Comparison of ENCODE assay signal across 18 cellular contexts in the genomic region with DNA sequence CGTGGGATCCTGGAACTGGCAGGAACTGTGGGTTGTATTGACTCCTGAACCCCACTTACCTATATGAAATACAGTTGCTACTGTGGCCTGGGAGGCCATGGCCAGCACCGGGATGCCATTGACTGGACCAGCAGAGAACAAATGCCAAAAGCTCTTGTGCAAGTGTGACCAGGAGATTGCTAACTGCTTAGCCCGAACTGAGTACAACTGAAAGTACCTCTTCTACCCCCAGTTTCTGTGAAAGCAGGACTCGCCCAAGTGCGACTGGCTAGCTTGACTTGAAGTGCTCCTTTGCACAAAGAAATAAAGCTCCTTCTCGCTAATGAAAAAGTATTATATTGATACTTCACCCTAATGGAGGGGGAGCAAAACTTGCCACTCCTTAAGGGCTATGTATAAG.
DNase-seq lines count a peak whose midpoint lies in the region; ATAC-seq, FAIRE-seq and TF ChIP-seq lines count a peak whose summit lies in the region.
"Had no signal": no experiment of that assay in that cellular context is flagged by ENCODE, and none has a peak within 500 bp of the region (broad histone marks: within the 10 kb centered on the region; RNA-seq: fewer than 3 reads in every experiment).

No MANE protein-coding gene starts in this region.

- H3K9me3 ChIP-seq in right lobe of liver (no peaks in the 10 kb centered on the region), HepG2 (ENCODE audit: low read length) (no peaks in the 10 kb centered on the region)
- H3K9me3 ChIP-seq: pancreas had no signal

- H4K20me1 ChIP-seq in HepG2 (ENCODE audit: insufficient read depth, low read length), result no peaks in the 10 kb centered on the region

- H3K27me3 ChIP-seq in right lobe of liver, result no peaks in the 10 kb centered on the region
- 0 out of 5 replicates have a peak, but pooled peaks cover 0 to 2% of the 10 kb centered on the region in 2 experiments for H3K27me3 ChIP-seq in HepG2 (ENCODE audit: control insufficient read depth in 1 of 2, insufficient read depth in 2 of 2, low read length in 2 of 2)
- H3K27me3 ChIP-seq in brain microvascular endothelial cell (replicated peaks), result no peaks in the 10 kb centered on the region

- CTCF ChIA-PET in HepG2 (lab: Yijun Ruan, JAX; ENCODE audit: low intra/inter-chr PET ratio, low total read pairs), result no interaction called here

- no peak for TF ChIP-seq RAD21 in HepG2 (CRISPR knock-in tag; IDR thresholded peaks at IDR 0.05)

- peaks cover 0 to 3% (median 1%) of the 10 kb centered on the region in 4 donors for H3K4me1 ChIP-seq in right lobe of liver
- H3K4me1 ChIP-seq in HepG2 (ENCODE audit: insufficient read depth, low read length), result no peaks in the 10 kb centered on the region
- H3K4me1 ChIP-seq: pancreas had no signal

- DNase-seq in right lobe of liver (no peak), HepG2 (ENCODE audit: low spot score) (no peak), urothelium cell line (ENCODE audit: low spot score) (no peak), AG08395 (ENCODE audit: low spot score) (no peak), brain microvascular endothelial cell (no peak)
- no peak for DNase-seq in activated CD4-positive, alpha-beta T cell treated with anti-CD3 and anti-CD28 coated beads for 4 hours
- DNase-seq: 8988T; dorsolateral prefrontal cortex; GM23248; hippocampal formation; NCI-H1092 treated with DMSO at 0.1 percent for 48 hours; NCI-H2227 treated with DMSO at 0.1 percent for 48 hours; pancreas; stimulated activated naive CD4-positive, alpha-beta T cell treated with Interleukin-2 at 50 U/mL for 16 hours had no signal

- no peak overlapping the region for H3K9ac ChIP-seq in HepG2 (ENCODE audit: insufficient read depth, low read depth, low read length)
- H3K9ac ChIP-seq: GM23248 had no signal

- no TSS peak for BruUV-seq in HepG2 (replicated peaks; lab: Mats Ljungman, UMichigan)

- no peak for TF ChIP-seq POLR2A in right lobe of liver (IDR thresholded peaks at IDR 0.05)
- TF ChIP-seq POLR2A in HepG2 (IDR thresholded peaks at IDR 0.05; ENCODE audit: insufficient read depth in 1 of 2, low read depth in 2 of 2, low read length in 2 of 2), result no peak

- no peak for FAIRE-seq in HepG2 (lab: Jason Lieb, UNC)
- peak; percentile 40 for FAIRE-seq in urothelium cell line (lab: Jason Lieb, UNC)
- FAIRE-seq: pancreas had no signal

- H2AFZ ChIP-seq in HepG2 (ENCODE audit: low read length), result no peak overlapping the region
- H2AFZ ChIP-seq: GM23248 had no signal

- H3K4me2 ChIP-seq in HepG2 (ENCODE audit: low read depth, low read length), result no peak overlapping the region

- H3K36me3 ChIP-seq in right lobe of liver (no peaks in the 10 kb centered on the region), HepG2 (replicated peaks in 1 of 2; ENCODE audit: control insufficient read depth in 1 of 2, insufficient read depth in 2 of 2, low read length in 2 of 2) (no peaks in the 10 kb centered on the region), brain microvascular endothelial cell (replicated peaks) (no peaks in the 10 kb centered on the region)
- H3K36me3 ChIP-seq: pancreas had no signal

- no peak overlapping the region for H3K27ac ChIP-seq in right lobe of liver
- H3K27ac ChIP-seq in HepG2 (ENCODE audit: extremely low read length, insufficient read depth, low read length), result no peak overlapping the region
- H3K27ac ChIP-seq in brain microvascular endothelial cell, result no peak overlapping the region
- H3K27ac ChIP-seq: dorsolateral prefrontal cortex, GM23248, pancreas, SK-N-MC, skin epidermis had no signal

- ATAC-seq in right lobe of liver (peak; percentile 12 to 71 (median 23)), HepG2 (no peak), HG02571 (IDR thresholded peaks at IDR 0.05; ENCODE audit: unreplicated experiment) (peak; percentile 56), HG03354 (IDR thresholded peaks at IDR 0.05; ENCODE audit: poor library complexity, severe bottlenecking, unreplicated experiment) (peak; percentile 87)
- ATAC-seq: pancreas had no signal

- intact Hi-C loops in right lobe of liver (cut with DNase I), result no loop called here
- intact Hi-C loops in HepG2 (cut with micrococcal nuclease; ENCODE audit: unreplicated experiment), result no loop called here

- no peak for TF ChIP-seq EP300 in HepG2 (IDR thresholded peaks at IDR 0.05; ENCODE audit: low read depth in 2 of 2, low read length in 2 of 2)
- TF ChIP-seq EP300 in HepG2 (CRISPR knock-in tag; IDR thresholded peaks at IDR 0.05; ENCODE audit: borderline replicate concordance), result no peak

- H3K4me3 ChIP-seq in right lobe of liver (no peak overlapping the region), HepG2 (replicated peaks in 1 of 3; ENCODE audit: insufficient read depth in 1 of 3, low read depth in 2 of 3, low read length in 3 of 3) (no peak overlapping the region), brain microvascular endothelial cell (ENCODE audit: low read depth, low read length) (no peak overlapping the region)
- H3K4me3 ChIP-seq: dorsolateral prefrontal cortex, GM23248, pancreas, SK-N-MC, skin epidermis had no signal

- 56% methylated on average over 5 of the region's 6 CpGs for WGBS in right lobe of liver (ENCODE audit: insufficient coverage, low coverage, low lambda C conversion rate, missing lambda C conversion rate)
- 0% methylated on average over 5 of the region's 6 CpGs for WGBS in HepG2 (ENCODE audit: low lambda C conversion rate)

- POLR2A ChIA-PET in HepG2 (lab: Yijun Ruan, JAX), result no interaction called here

- no peak for TF ChIP-seq CTCF in right lobe of liver (IDR thresholded peaks at IDR 0.05)
- TF ChIP-seq CTCF in HepG2 (CRISPR knock-in tag; IDR thresholded peaks at IDR 0.05), result no peak
- no peak for TF ChIP-seq CTCF in brain microvascular endothelial cell (IDR thresholded peaks at IDR 0.05; ENCODE audit: low read depth, low read length, missing control alignments)

- in situ Hi-C loops in HepG2 (cut with HindIII; ENCODE audit: extremely low pct_ligation_motif_present, low pct_unique_long_range_greater_than_20kb) (no loop called here), brain microvascular endothelial cell (cut with HindIII; ENCODE audit: low pct_ligation_motif_present, low sequenced_read_pairs) (no loop called here)

- no peaks in the 10 kb centered on the region for H3K79me2 ChIP-seq in HepG2 (ENCODE audit: insufficient read depth, low read length)

TF ChIP-seq in HepG2, 621 proteins besides CTCF, POLR2A, EP300 and RAD21:
- TF ChIP-seq SOX6 (IDR thresholded peaks at IDR 0.05) (no peak), SOX6 (CRISPR knock-in tag; IDR thresholded peaks at IDR 0.05) (no peak), MEF2D (CRISPR knock-in tag; IDR thresholded peaks at IDR 0.05) (no peak), IRF2 (CRISPR knock-in tag; IDR thresholded peaks at IDR 0.05) (no peak), ZNF207 (IDR thresholded peaks at IDR 0.05; ENCODE audit: borderline replicate concordance) (no peak), TRIM24 (CRISPR knock-in tag; IDR thresholded peaks at IDR 0.05) (no peak), PHB2 (IDR thresholded peaks at IDR 0.05; ENCODE audit: partially characterized antibody) (no peak), ELF3 (CRISPR knock-in tag; IDR thresholded peaks at IDR 0.05) (no peak), GATAD1 (CRISPR knock-in tag; IDR thresholded peaks at IDR 0.05) (no peak), PRPF4 (IDR thresholded peaks at IDR 0.05; ENCODE audit: low read depth, low read length, poor library complexity, severe bottlenecking) (no peak)
- TF ChIP-seq, protein P1, sequence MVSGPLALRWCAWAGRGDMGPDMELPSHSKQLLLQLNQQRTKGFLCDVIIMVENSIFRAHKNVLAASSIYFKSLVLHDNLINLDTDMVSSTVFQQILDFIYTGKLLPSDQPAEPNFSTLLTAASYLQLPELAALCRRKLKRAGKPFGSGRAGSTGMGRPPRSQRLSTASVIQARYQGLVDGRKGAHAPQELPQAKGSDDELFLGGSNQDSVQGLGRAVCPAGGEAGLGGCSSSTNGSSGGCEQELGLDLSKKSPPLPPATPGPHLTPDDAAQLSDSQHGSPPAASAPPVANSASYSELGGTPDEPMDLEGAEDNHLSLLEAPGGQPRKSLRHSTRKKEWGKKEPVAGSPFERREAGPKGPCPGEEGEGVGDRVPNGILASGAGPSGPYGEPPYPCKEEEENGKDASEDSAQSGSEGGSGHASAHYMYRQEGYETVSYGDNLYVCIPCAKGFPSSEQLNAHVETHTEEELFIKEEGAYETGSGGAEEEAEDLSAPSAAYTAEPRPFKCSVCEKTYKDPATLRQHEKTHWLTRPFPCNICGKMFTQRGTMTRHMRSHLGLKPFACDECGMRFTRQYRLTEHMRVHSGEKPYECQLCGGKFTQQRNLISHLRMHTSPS (CRISPR knock-in tag; IDR thresholded peaks at IDR 0.05; ENCODE audit: low read depth), result no peak
